In genomic region chr4:81454953-81455352, GRCh38 we compare ENCODE assay signal across 31 cellular contexts. TPM values are rescaled to one million over a fixed set of nuclear protein-coding genes. Genes with fewer than 3 reads are reported as not detected.
DNase-seq lines count a peak whose midpoint lies in the region; ATAC-seq, FAIRE-seq and TF ChIP-seq lines count a peak whose summit lies in the region.
"Had no signal": no experiment of that assay in that cellular context is flagged by ENCODE, and none has a peak within 500 bp of the region (broad histone marks: within the 10 kb centered on the region; RNA-seq: fewer than 3 reads in every experiment).

No MANE protein-coding gene starts in this region.

- H3F3A ChIP-seq in neural progenitor cell (ENCODE audit: low read depth), result no peaks in the 10 kb centered on the region

- no peak for TF ChIP-seq POLR2A in NB4 (IDR thresholded peaks at IDR 0.05; ENCODE audit: extremely low read depth, insufficient read length)
- TF ChIP-seq POLR2A in H54 (IDR thresholded peaks at IDR 0.05; ENCODE audit: low read depth, low read length), result no peak

- H3K4me1 ChIP-seq in keratinocyte (ENCODE audit: control insufficient read depth, extremely low read depth, insufficient read depth, low read length) (peaks cover 38% of the 10 kb centered on the region), neural progenitor cell (no peaks in the 10 kb centered on the region)
- H3K4me1 ChIP-seq: colonic mucosa, prostate gland, right lobe of liver had no signal

- H4K20me1 ChIP-seq in keratinocyte (ENCODE audit: control insufficient read depth, extremely low read depth, insufficient read depth, low read length) (no peaks in the 10 kb centered on the region), neural progenitor cell (ENCODE audit: low read depth) (no peaks in the 10 kb centered on the region)

- no peaks in the 10 kb centered on the region for H3K9me1 ChIP-seq in keratinocyte (ENCODE audit: control insufficient read depth, extremely low read depth, insufficient read depth, low read length)

- H3K27ac ChIP-seq in keratinocyte (ENCODE audit: control insufficient read depth, insufficient read depth, low read length) (peak overlapping the region; percentile 33), neural progenitor cell (no peak overlapping the region)
- H3K27ac ChIP-seq: colonic mucosa, prostate gland, right lobe of liver, SK-N-MC, tibial nerve had no signal

- H3K36me3 ChIP-seq in keratinocyte (ENCODE audit: control insufficient read depth in 2 of 2, extremely low read depth in 1 of 2, insufficient read depth in 2 of 2, low read length in 2 of 2) (no peaks in the 10 kb centered on the region), neural progenitor cell (peaks cover 3% of the 10 kb centered on the region)
- H3K36me3 ChIP-seq: prostate gland had no signal

- peak overlapping the region; percentile 43 for H3K27ac Mint-ChIP-seq in activated CD8-positive, alpha-beta T cell treated with anti-CD3 and anti-CD28 coated beads for 36 hours
- no peak overlapping the region for H3K27ac Mint-ChIP-seq in activated CD8-positive, alpha-beta T cell treated with anti-CD3 and anti-CD28 coated beads, Interleukin-2, amount 10 ng/mL, durations not matched to agents 7 days and 5 days
- H3K27ac Mint-ChIP-seq in activated B cell treated with CpG ODN at 0.5 μM for 24 hours (peak overlapping the region; percentile 75), neural progenitor cell (no peak overlapping the region)
- H3K27ac Mint-ChIP-seq: activated CD4-positive, alpha-beta memory T cell treated with anti-CD3 and anti-CD28 coated beads, Interleukin-2, amount 10 ng/mL, durations not matched to agents 7 days and 5 days had no signal

- POLR2A ChIA-PET in activated CD8-positive, alpha-beta T cell treated with anti-CD3 and anti-CD28 coated beads for 36 hours (lab: Charles Lee), result no interaction called here
- POLR2A ChIA-PET in activated CD8-positive, alpha-beta T cell treated with anti-CD3 and anti-CD28 coated beads, Interleukin-2, amount 10 ng/mL, durations not matched to agents 7 days and 5 days (lab: Charles Lee), result no interaction called here
- POLR2A ChIA-PET in activated B cell treated with CpG ODN at 0.5 μM for 24 hours (lab: Charles Lee), result interaction anchor here (1.8 kb wide), 1 partner anchor 16 kb away, joined by 10 read pairs; the partner anchor contains the start of gene RASGEF1B

- FAIRE-seq in keratinocyte (lab: Jason Lieb, UNC) (no peak), H54 (lab: Jason Lieb, UNC) (no peak)
- FAIRE-seq: A204.1, bronchial epithelial cell had no signal

- dilution Hi-C loops in keratinocyte (cut with MboI; ENCODE audit: extremely low pct_ligation_motif_present, low sequenced_read_pairs), result no loop called here

- H3K79me2 ChIP-seq in keratinocyte (ENCODE audit: control insufficient read depth, insufficient read depth, low read length) (no peaks in the 10 kb centered on the region), neural progenitor cell (ENCODE audit: low read depth) (no peaks in the 10 kb centered on the region)

- no peak overlapping the region for H3K9ac ChIP-seq in keratinocyte (ENCODE audit: control insufficient read depth, extremely low read depth, insufficient read depth, low read length)
- H3K9ac ChIP-seq in neural progenitor cell, result no peak overlapping the region

- H3K4me3 Mint-ChIP-seq in activated CD8-positive, alpha-beta T cell treated with anti-CD3 and anti-CD28 coated beads for 36 hours, result no peak overlapping the region
- H3K4me3 Mint-ChIP-seq in activated CD8-positive, alpha-beta T cell treated with anti-CD3 and anti-CD28 coated beads, Interleukin-2, amount 10 ng/mL, durations not matched to agents 7 days and 5 days, result no peak overlapping the region
- H3K4me3 Mint-ChIP-seq in activated B cell treated with CpG ODN at 0.5 μM for 24 hours (no peak overlapping the region), neural progenitor cell (no peak overlapping the region)
- H3K4me3 Mint-ChIP-seq: activated CD4-positive, alpha-beta memory T cell treated with anti-CD3 and anti-CD28 coated beads, Interleukin-2, amount 10 ng/mL, durations not matched to agents 7 days and 5 days; CD4-positive, alpha-beta memory T cell; naive B cell had no signal

- H3K4me2 ChIP-seq in keratinocyte (ENCODE audit: control insufficient read depth, extremely low read depth, insufficient read depth, low read depth, low read length), result peak overlapping the region; percentile 49
- no peak overlapping the region for H3K4me2 ChIP-seq in neural progenitor cell

- H3K36me3 Mint-ChIP-seq in activated CD8-positive, alpha-beta T cell treated with anti-CD3 and anti-CD28 coated beads for 36 hours (ENCODE audit: low read depth), result peaks cover 40% of the 10 kb centered on the region
- H3K36me3 Mint-ChIP-seq in activated CD8-positive, alpha-beta T cell treated with anti-CD3 and anti-CD28 coated beads, Interleukin-2, amount 10 ng/mL, durations not matched to agents 7 days and 5 days (ENCODE audit: low read depth), result peaks cover 20% of the 10 kb centered on the region
- peaks cover 93% of the 10 kb centered on the region for H3K36me3 Mint-ChIP-seq in activated B cell treated with CpG ODN at 0.5 μM for 24 hours (ENCODE audit: low read depth)
- H3K36me3 Mint-ChIP-seq in neural progenitor cell, result peaks cover 10% of the 10 kb centered on the region

- CTCF ChIA-PET in activated CD8-positive, alpha-beta T cell treated with anti-CD3 and anti-CD28 coated beads for 36 hours (lab: Charles Lee), result interaction anchor here (1.0 to 3.8 kb wide), 3 partner anchors 9 to 388 kb away, joined by 3 to 21 read pairs (median 3); no protein-coding TSS in a partner anchor
- CTCF ChIA-PET in activated CD8-positive, alpha-beta T cell treated with anti-CD3 and anti-CD28 coated beads, Interleukin-2, amount 10 ng/mL, durations not matched to agents 7 days and 5 days (lab: Charles Lee), result interaction anchor here (1.2 to 5.1 kb wide), 5 partner anchors 12 to 814 kb away, joined by 3 to 24 read pairs (median 7); partner anchors contain the start of gene RASGEF1B
- CTCF ChIA-PET in activated B cell treated with CpG ODN at 0.5 μM for 24 hours (lab: Charles Lee), result interaction anchor here (0.8 to 2.8 kb wide), 4 partner anchors 12 to 390 kb away, joined by 3 to 13 read pairs (median 4); no protein-coding TSS in a partner anchor

- peaks cover 21% of the 10 kb centered on the region for H3K4me1 Mint-ChIP-seq in activated CD8-positive, alpha-beta T cell treated with anti-CD3 and anti-CD28 coated beads for 36 hours (ENCODE audit: low read depth)
- H3K4me1 Mint-ChIP-seq in activated CD8-positive, alpha-beta T cell treated with anti-CD3 and anti-CD28 coated beads, Interleukin-2, amount 10 ng/mL, durations not matched to agents 7 days and 5 days (ENCODE audit: low read depth), result peaks cover 13% of the 10 kb centered on the region
- H3K4me1 Mint-ChIP-seq in activated B cell treated with CpG ODN at 0.5 μM for 24 hours (peaks cover 53% of the 10 kb centered on the region), neural progenitor cell (peaks cover 3% of the 10 kb centered on the region)

- H3K9me3 ChIP-seq in keratinocyte (ENCODE audit: control insufficient read depth, low read depth, low read length) (no peaks in the 10 kb centered on the region), neural progenitor cell (ENCODE audit: low read depth) (no peaks in the 10 kb centered on the region)
- H3K9me3 ChIP-seq: colonic mucosa, prostate gland, right lobe of liver, tibial nerve had no signal

- H3K9me3 Mint-ChIP-seq in activated CD8-positive, alpha-beta T cell treated with anti-CD3 and anti-CD28 coated beads for 36 hours, result no peaks in the 10 kb centered on the region
- no peaks in the 10 kb centered on the region for H3K9me3 Mint-ChIP-seq in activated CD8-positive, alpha-beta T cell treated with anti-CD3 and anti-CD28 coated beads, Interleukin-2, amount 10 ng/mL, durations not matched to agents 7 days and 5 days (ENCODE audit: insufficient read depth)
- H3K9me3 Mint-ChIP-seq in activated B cell treated with CpG ODN at 0.5 μM for 24 hours (no peaks in the 10 kb centered on the region), neural progenitor cell (no peaks in the 10 kb centered on the region)
- H3K9me3 Mint-ChIP-seq: activated CD4-positive, alpha-beta memory T cell treated with anti-CD3 and anti-CD28 coated beads, Interleukin-2, amount 10 ng/mL, durations not matched to agents 7 days and 5 days; activated naive CD4-positive, alpha-beta T cell treated with anti-CD3 and anti-CD28 coated beads, Interleukin-2, amount 50 U/mL, for 72 hours; CD4-positive, alpha-beta memory T cell; naive B cell had no signal

- H3K27me3 Mint-ChIP-seq in activated CD8-positive, alpha-beta T cell treated with anti-CD3 and anti-CD28 coated beads for 36 hours, result no peaks in the 10 kb centered on the region
- no peaks in the 10 kb centered on the region for H3K27me3 Mint-ChIP-seq in activated CD8-positive, alpha-beta T cell treated with anti-CD3 and anti-CD28 coated beads, Interleukin-2, amount 10 ng/mL, durations not matched to agents 7 days and 5 days (ENCODE audit: low read depth)
- H3K27me3 Mint-ChIP-seq in activated B cell treated with CpG ODN at 0.5 μM for 24 hours, result no peaks in the 10 kb centered on the region
- no peaks in the 10 kb centered on the region for H3K27me3 Mint-ChIP-seq in neural progenitor cell (ENCODE audit: insufficient read depth, low read depth)
- H3K27me3 Mint-ChIP-seq: activated CD4-positive, alpha-beta memory T cell treated with anti-CD3 and anti-CD28 coated beads, Interleukin-2, amount 10 ng/mL, durations not matched to agents 7 days and 5 days; CD4-positive, alpha-beta memory T cell; naive B cell had no signal

- H3K4me3 ChIP-seq in NB4 (ENCODE audit: low read depth, low read length) (no peak overlapping the region), keratinocyte (ENCODE audit: control insufficient read depth in 2 of 3, extremely low read depth in 1 of 3, insufficient read depth in 2 of 3, low read depth in 1 of 3, low read length in 3 of 3) (no peak overlapping the region), neural progenitor cell (no peak overlapping the region)
- H3K4me3 ChIP-seq: colonic mucosa, prostate gland, right lobe of liver, SK-N-MC, tibial nerve had no signal

- H2AFZ ChIP-seq in keratinocyte (ENCODE audit: control insufficient read depth, low read length) (no peak overlapping the region), neural progenitor cell (replicated peaks) (no peak overlapping the region)

- intact Hi-C loops in activated CD8-positive, alpha-beta T cell treated with anti-CD3 and anti-CD28 coated beads for 36 hours (cut with micrococcal nuclease), result no loop called here
- intact Hi-C loops in activated B cell treated with CpG ODN at 0.5 μM for 24 hours (cut with micrococcal nuclease), result loop anchor here (2.0 kb wide), 1 partner anchor 32 kb away; no protein-coding TSS in a partner anchor
- intact Hi-C loops in sciatic nerve (cut with DNase I), result no loop called here

- no peaks in the 10 kb centered on the region for H3K27me3 ChIP-seq in keratinocyte (ENCODE audit: control insufficient read depth, extremely low read depth, insufficient read depth, low read length)
- no peaks in the 10 kb centered on the region for H3K27me3 ChIP-seq in neural progenitor cell
- H3K27me3 ChIP-seq: colonic mucosa, right lobe of liver, tibial nerve had no signal

- DNase-seq in activated CD8-positive, alpha-beta T cell treated with anti-CD3 and anti-CD28 coated beads for 36 hours, result no peak
- DNase-seq in activated CD8-positive, alpha-beta T cell treated with anti-CD3 and anti-CD28 coated beads, Interleukin-2, amount 10 ng/mL, durations not matched to agents 7 days and 5 days, result no peak
- DNase-seq in NB4 (ENCODE audit: low read depth), result peak; percentile 55
- DNase-seq in activated B cell treated with CpG ODN at 0.5 μM for 24 hours, result no peak
- no peak for DNase-seq in keratinocyte (ENCODE audit: low read depth, low spot score)
- DNase-seq in sciatic nerve (ENCODE audit: low spot score), result no peak
- no peak for DNase-seq in H54 (ENCODE audit: insufficient read length, low spot score)
- DNase-seq in neural progenitor cell (ENCODE audit: low spot score), result no peak
- DNase-seq: activated CD4-positive, CD25-positive, alpha-beta regulatory T cell treated with anti-CD3 and anti-CD28 coated beads, Interleukin-2, amount 50 U/mL, for 72 hours; activated effector memory CD4-positive, alpha-beta T cell treated with Interleukin-2 at 50 U/mL for 16 hours; anterior cingulate cortex; effector CD4-positive, alpha-beta T cell; head of caudate nucleus; islet precursor cell; left ventricle myocardium superior; MM.1S; naive B cell; NCI-H146; nucleus accumbens; right lobe of liver; RPMI8226; stimulated activated CD4-positive, alpha-beta T cell treated with anti-CD3 and anti-CD28 coated beads, Interleukin-12 subunit alpha, Interleukin-12 subunit beta, amount 100 ng/mL, for 4 hours had no signal

- no peak for ATAC-seq in activated CD8-positive, alpha-beta T cell treated with anti-CD3 and anti-CD28 coated beads for 36 hours
- ATAC-seq in activated CD8-positive, alpha-beta T cell treated with anti-CD3 and anti-CD28 coated beads, Interleukin-2, amount 10 ng/mL, durations not matched to agents 7 days and 5 days, result no peak
- ATAC-seq in activated B cell treated with CpG ODN at 0.5 μM for 24 hours (ENCODE audit: low read depth) (peak; percentile 15), sciatic nerve (no peak)
- ATAC-seq: left ventricle myocardium superior had no signal

- TF ChIP-seq CTCF in activated CD8-positive, alpha-beta T cell treated with anti-CD3 and anti-CD28 coated beads for 36 hours (IDR thresholded peaks at IDR 0.05), result no peak
- TF ChIP-seq CTCF in NB4 (IDR thresholded peaks at IDR 0.05; ENCODE audit: low read depth, low read length) (no peak), activated B cell treated with CpG ODN at 0.5 μM for 24 hours (IDR thresholded peaks at IDR 0.05) (no peak), keratinocyte (optimal IDR thresholded peaks at IDR 0.05 in 1 of 3, IDR thresholded peaks at IDR 0.05 in 1 of 3, conservative IDR thresholded peaks at IDR 0.05 in 1 of 3; ENCODE audit: extremely low read depth in 1 of 3, insufficient read depth in 2 of 3, low read length in 3 of 3) (no peak), neural progenitor cell (IDR thresholded peaks at IDR 0.05) (no peak)

RNA-seq across cellular contexts. Expression of gene RASGEF1B, which starts 16.8 kb away (rescaled TPM):
- total RNA-seq in activated CD8-positive, alpha-beta T cell treated with anti-CD3 and anti-CD28 coated beads for 36 hours, result 1 to 10 TPM; 6.1 to 6.2 TPM
- total RNA-seq in activated CD8-positive, alpha-beta T cell treated with anti-CD3 and anti-CD28 coated beads, Interleukin-2, amount 10 ng/mL, durations not matched to agents 7 days and 5 days, result 1 to 10 TPM; 2.0 to 2.4 TPM
- 40.2 and 43.7 TPM in 2 replicates for total RNA-seq in activated B cell treated with CpG ODN at 0.5 μM for 24 hours
- 0.45 to 0.98 TPM (median 0.68 TPM) in 3 replicates for polyA plus RNA-seq in keratinocyte
- polyA plus RNA-seq in keratinocyte (2011; ENCODE audit: low read depth), result 31.2 TPM
- polyA plus RNA-seq in keratinocyte (2011; cell fraction: cytosol; rRNA removed), result 0.60 and 0.64 TPM in 2 replicates
- 1.3 TPM in 2 replicates for polyA plus RNA-seq in keratinocyte (2011; cell fraction: nucleus; rRNA removed)
- 0.34 and 21.1 TPM in 2 replicates for polyA plus RNA-seq in keratinocyte (2012; ENCODE audit: low replicate concordance)
- polyA minus RNA-seq in keratinocyte, result 0.33 to 3.0 TPM (median 2.8 TPM) in 3 replicates
- polyA minus RNA-seq in keratinocyte (2011; cell fraction: cytosol; rRNA and poly(A)+ RNA removed), result not detected
- 6.0 and 8.6 TPM in 2 replicates for polyA minus RNA-seq in keratinocyte (2011; cell fraction: nucleus; rRNA and poly(A)+ RNA removed)
- 27.0 TPM for total RNA-seq in sciatic nerve
- 7.5 and 9.4 TPM in 2 replicates for total RNA-seq in neural progenitor cell (ENCODE audit: low replicate concordance)

Comparison
In these comparisons a context has a peak if more than half of its experiments do, and no peak if none do; other contexts are left out.
1. H3K27ac Mint-ChIP-seq: peak in activated CD8-positive, alpha-beta T cell treated with anti-CD3 and anti-CD28 coated beads for 36 hours (single experiment) and activated B cell treated with CpG ODN at 0.5 μM for 24 hours (single experiment); none in activated CD8-positive, alpha-beta T cell treated with anti-CD3 and anti-CD28 coated beads, Interleukin-2, amount 10 ng/mL, durations not matched to agents 7 days and 5 days (single experiment) and neural progenitor cell (single experiment).